In the genomic region with DNA sequence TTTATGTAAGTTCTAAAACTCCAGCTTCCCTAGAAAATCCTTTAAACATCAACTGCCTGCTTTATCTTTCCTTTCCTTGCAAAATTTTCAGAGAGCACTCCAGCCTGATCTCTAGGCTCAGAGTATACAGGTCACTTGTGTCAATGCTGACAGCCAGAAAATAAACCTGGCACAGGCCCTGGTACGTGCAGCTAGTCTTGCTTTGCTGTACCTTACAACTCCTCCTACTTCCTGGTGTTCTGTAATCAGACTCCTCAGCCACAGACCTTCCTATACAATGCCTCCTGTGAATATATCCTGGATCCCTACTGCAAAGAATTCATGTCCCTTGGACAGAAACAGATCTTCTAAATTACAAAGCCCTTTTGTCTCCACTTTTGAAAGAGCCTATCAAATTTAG, we compare ENCODE assay signal across 9 cellular contexts. TPM values are rescaled to one million over a fixed set of nuclear protein-coding genes. Genes with fewer than 3 reads are reported as not detected.
DNase-seq lines count a peak whose midpoint lies in the region; ATAC-seq, FAIRE-seq and TF ChIP-seq lines count a peak whose summit lies in the region.
"Had no signal": no experiment of that assay in that cellular context is flagged by ENCODE, and none has a peak within 500 bp of the region (broad histone marks: within the 10 kb centered on the region; RNA-seq: fewer than 3 reads in every experiment).

No MANE protein-coding gene starts in this region.

- H3K4me3 ChIP-seq in NB4 (ENCODE audit: low read depth, low read length): no peak overlapping the region
- H3K4me3 ChIP-seq in HepG2 (replicated peaks in 1 of 3; ENCODE audit: insufficient read depth in 1 of 3, low read depth in 2 of 3, low read length in 3 of 3): peak overlapping the region in 2 of 3 experiments; percentile 32 to 38; a peak in 1 of 6 replicates

- in situ Hi-C loops in HepG2 (cut with HindIII; ENCODE audit: extremely low pct_ligation_motif_present, low pct_unique_long_range_greater_than_20kb): no loop called here

- no TSS peak for BruUV-seq in HepG2 (replicated peaks; lab: Mats Ljungman, UMichigan)

- peak overlapping the region; percentile 71 for H3K4me2 ChIP-seq in HepG2 (ENCODE audit: low read depth, low read length)

- TF ChIP-seq CTCF in NB4 (IDR thresholded peaks at IDR 0.05; ENCODE audit: low read depth, low read length) (no peak), HepG2 (CRISPR knock-in tag; IDR thresholded peaks at IDR 0.05) (no peak)

- peak overlapping the region; percentile 3 for H3K4me3 Mint-ChIP-seq in activated CD4-positive, alpha-beta memory T cell treated with anti-CD3 and anti-CD28 coated beads for 36 hours

- peak; percentile 91 for FAIRE-seq in HepG2 (lab: Jason Lieb, UNC)

- H3K9ac ChIP-seq in HepG2 (ENCODE audit: insufficient read depth, low read depth, low read length): peak overlapping the region; percentile 58

- intact Hi-C loops in activated CD4-positive, alpha-beta memory T cell treated with anti-CD3 and anti-CD28 coated beads for 36 hours (cut with micrococcal nuclease): loop anchor here (1.0 to 2.0 kb wide), 2 partner anchors 11 to 24 kb away; a partner anchor contains a TSS
- intact Hi-C loops in HepG2 (cut with micrococcal nuclease; ENCODE audit: unreplicated experiment): loop anchor here (2.0 kb wide), 1 partner anchor 16 kb away; no protein-coding TSS in a partner anchor

- no peaks in the 10 kb centered on the region for H3K79me2 ChIP-seq in HepG2 (ENCODE audit: insufficient read depth, low read length)

- H2AFZ ChIP-seq in HepG2 (ENCODE audit: low read length): no peak overlapping the region

- peaks cover 65% of the 10 kb centered on the region for H3K4me1 ChIP-seq in HepG2 (ENCODE audit: insufficient read depth, low read length)

- H3K9me3 Mint-ChIP-seq in activated CD4-positive, alpha-beta memory T cell treated with anti-CD3 and anti-CD28 coated beads for 36 hours: no peaks in the 10 kb centered on the region

- peak overlapping the region; percentile 77 for H3K27ac Mint-ChIP-seq in activated CD4-positive, alpha-beta memory T cell treated with anti-CD3 and anti-CD28 coated beads for 36 hours

- CTCF ChIA-PET in activated CD4-positive, alpha-beta memory T cell treated with anti-CD3 and anti-CD28 coated beads for 36 hours (lab: Charles Lee): interaction anchor here (1.1 to 2.2 kb wide), 7 partner anchors 10 to 136 kb away, joined by 3 to 10 read pairs (median 4); no protein-coding TSS in a partner anchor
- CTCF ChIA-PET in HepG2 (lab: Yijun Ruan, JAX; ENCODE audit: low intra/inter-chr PET ratio, low total read pairs): no interaction called here

- H3K27ac ChIP-seq in HepG2 (ENCODE audit: extremely low read length, insufficient read depth, low read length): peak overlapping the region; percentile 79

- H3K4me1 Mint-ChIP-seq in activated CD4-positive, alpha-beta memory T cell treated with anti-CD3 and anti-CD28 coated beads for 36 hours (ENCODE audit: low read depth): peaks cover 52% of the 10 kb centered on the region

- peak; percentile 44 for DNase-seq in stimulated activated CD4-positive, alpha-beta T cell treated with anti-CD3 and anti-CD28 coated beads, Interleukin-15, amount 100 ng/mL, for 24 hours
- DNase-seq in stimulated activated CD4-positive, alpha-beta T cell treated with anti-CD3 and anti-CD28 coated beads, Interleukin-4, amount 100 ng/mL, for 1 hour: no peak
- peak; percentile 65 for DNase-seq in NB4 (ENCODE audit: low read depth)
- peak; percentile 58 for DNase-seq in activated CD4-positive, alpha-beta memory T cell treated with anti-CD3 and anti-CD28 coated beads for 36 hours
- DNase-seq in HepG2 (ENCODE audit: low spot score): peak; percentile 95
- DNase-seq in hypothalamus (lab: John Stamatoyannopoulos, UW): no peak
- DNase-seq in NCI-H1694 treated with DMSO at 0.1 percent for 48 hours (lab: John Stamatoyannopoulos, UW): no peak

- no peaks in the 10 kb centered on the region for H3K36me3 Mint-ChIP-seq in activated CD4-positive, alpha-beta memory T cell treated with anti-CD3 and anti-CD28 coated beads for 36 hours

- POLR2A ChIA-PET in activated CD4-positive, alpha-beta memory T cell treated with anti-CD3 and anti-CD28 coated beads for 36 hours (lab: Charles Lee): interaction anchor here (1.0 to 2.0 kb wide), 4 partner anchors 10 to 159 kb away, joined by 3 to 5 read pairs (median 4); a partner anchor contains a TSS
- POLR2A ChIA-PET in HepG2 (lab: Yijun Ruan, JAX): interaction anchor here (0.9 to 2.0 kb wide), 5 partner anchors 10 to 234 kb away, joined by 3 to 10 read pairs (median 3); no protein-coding TSS in a partner anchor

- no peaks in the 10 kb centered on the region for H3K27me3 ChIP-seq in HepG2 (ENCODE audit: control insufficient read depth in 1 of 2, insufficient read depth in 2 of 2, low read length in 2 of 2)

- peak; percentile 100 for ATAC-seq in HepG2
- no peak for ATAC-seq in GM19397 (IDR thresholded peaks at IDR 0.05; ENCODE audit: unreplicated experiment)

- WGBS in HepG2 (ENCODE audit: low lambda C conversion rate): 0% methylated on average over 1 of the region's 1 CpG

- TF ChIP-seq EP300 in HepG2 (IDR thresholded peaks at IDR 0.05; ENCODE audit: low read depth in 2 of 2, low read length in 2 of 2) (peak in 1 of 2 experiments; percentile 83; a peak in 2 of 4 replicates), HepG2 (CRISPR knock-in tag; IDR thresholded peaks at IDR 0.05; ENCODE audit: borderline replicate concordance) (peak; percentile 42; the same call in 1 of the 2 replicates)

- H3K36me3 ChIP-seq in HepG2 (replicated peaks in 1 of 2; ENCODE audit: control insufficient read depth in 1 of 2, insufficient read depth in 2 of 2, low read length in 2 of 2): no peaks in the 10 kb centered on the region

- TF ChIP-seq RAD21 in HepG2 (CRISPR knock-in tag; IDR thresholded peaks at IDR 0.05): no peak

- no peaks in the 10 kb centered on the region for H4K20me1 ChIP-seq in HepG2 (ENCODE audit: insufficient read depth, low read length)

- H3K27me3 Mint-ChIP-seq in activated CD4-positive, alpha-beta memory T cell treated with anti-CD3 and anti-CD28 coated beads for 36 hours: no peaks in the 10 kb centered on the region

- TF ChIP-seq POLR2A in NB4 (IDR thresholded peaks at IDR 0.05; ENCODE audit: extremely low read depth, insufficient read length): peak; percentile 37
- peak in 1 of 2 experiments; percentile 56; a peak in 2 of 4 replicates for TF ChIP-seq POLR2A in HepG2 (IDR thresholded peaks at IDR 0.05; ENCODE audit: insufficient read depth in 1 of 2, low read depth in 2 of 2, low read length in 2 of 2)

- no peaks in the 10 kb centered on the region for H3K9me3 ChIP-seq in HepG2 (ENCODE audit: low read length)

TF ChIP-seq in HepG2, 621 proteins besides CTCF, POLR2A, EP300 and RAD21 (continues in another document):
- peak; percentile 84; the same call in 1 of the 2 replicates for TF ChIP-seq DPF2 (CRISPR knock-in tag; IDR thresholded peaks at IDR 0.05; ENCODE audit: borderline replicate concordance, low read depth)

RNA-seq across cellular contexts. Expression of a gene that starts 24.2 kb away (rescaled TPM):
- total RNA-seq in activated CD4-positive, alpha-beta memory T cell treated with anti-CD3 and anti-CD28 coated beads for 36 hours: 100 to 1,000 TPM; 175 to 180 TPM
- 265 and 365 TPM in 2 replicates for total RNA-seq in HepG2 (2016; rRNA removed; fragmentation: Illumina TruSeq; extraction: Trizol)
- 106 and 111 TPM in 2 replicates for total RNA-seq in HepG2 (2016; cell fraction: cytosol; rRNA removed; fragmentation: Illumina TruSeq; extraction: Trizol; ENCODE audit: low read depth)
- 253 and 367 TPM in 2 replicates for total RNA-seq in HepG2 (2016; cell fraction: insoluble cytoplasmic fraction; rRNA removed; fragmentation: Illumina TruSeq; extraction: Trizol)
- 267 and 271 TPM in 2 replicates for total RNA-seq in HepG2 (2016; cell fraction: membrane; rRNA removed; fragmentation: Illumina TruSeq; extraction: Trizol)
- 271 and 302 TPM in 2 replicates for total RNA-seq in HepG2 (2016; cell fraction: nucleus; rRNA removed; fragmentation: Illumina TruSeq; extraction: Trizol)
- polyA plus RNA-seq in HepG2 (2011; rRNA removed): 2,108 and 2,761 TPM in 2 replicates
- polyA plus RNA-seq in HepG2 (2011; cell fraction: cytosol; rRNA removed): 1,026 and 1,553 TPM in 2 replicates
- polyA plus RNA-seq in HepG2 (2011; cell fraction: nucleus; rRNA removed): 209 and 224 TPM in 2 replicates
- polyA plus RNA-seq in HepG2 (2012): 787 and 938 TPM in 2 replicates
- polyA plus RNA-seq in HepG2 (2016; cell fraction: cytosol; fragmentation: Illumina TruSeq; extraction: Trizol; ENCODE audit: low read depth): 159 and 182 TPM in 2 replicates
- polyA plus RNA-seq in HepG2 (2016; cell fraction: insoluble cytoplasmic fraction; fragmentation: Illumina TruSeq; extraction: Trizol; ENCODE audit: low read depth): 316 and 330 TPM in 2 replicates
- 230 and 256 TPM in 2 replicates for polyA plus RNA-seq in HepG2 (2016; cell fraction: membrane; fragmentation: Illumina TruSeq; extraction: Trizol; ENCODE audit: low read depth)
- polyA plus RNA-seq in HepG2 (2016; cell fraction: nucleus; fragmentation: Illumina TruSeq; extraction: Trizol; ENCODE audit: insufficient read depth, low read depth): 368 and 391 TPM in 2 replicates
- 117 and 454 TPM in 2 replicates for polyA minus RNA-seq in HepG2 (2011; rRNA and poly(A)+ RNA removed; ENCODE audit: low replicate concordance)
- polyA minus RNA-seq in HepG2 (2011; cell fraction: cytosol; rRNA and poly(A)+ RNA removed): 1,086 and 1,277 TPM in 2 replicates
- polyA minus RNA-seq in HepG2 (2011; cell fraction: nucleus; rRNA and poly(A)+ RNA removed): 441 and 760 TPM in 2 replicates

RNA-seq across cellular contexts. Expression of a gene that starts 53.7 kb away (rescaled TPM):
- total RNA-seq in activated CD4-positive, alpha-beta memory T cell treated with anti-CD3 and anti-CD28 coated beads for 36 hours: not detected
- not detected in 2 replicates for total RNA-seq in HepG2 (2016; rRNA removed; fragmentation: Illumina TruSeq; extraction: Trizol)
- total RNA-seq in HepG2 (2016; cell fraction: cytosol; rRNA removed; fragmentation: Illumina TruSeq; extraction: Trizol; ENCODE audit: low read depth): not detected in 2 replicates
- not detected in 2 replicates for total RNA-seq in HepG2 (2016; cell fraction: insoluble cytoplasmic fraction; rRNA removed; fragmentation: Illumina TruSeq; extraction: Trizol)
- total RNA-seq in HepG2 (2016; cell fraction: membrane; rRNA removed; fragmentation: Illumina TruSeq; extraction: Trizol): not detected in 2 replicates
- not detected in 2 replicates for total RNA-seq in HepG2 (2016; cell fraction: nucleus; rRNA removed; fragmentation: Illumina TruSeq; extraction: Trizol)
- polyA plus RNA-seq in HepG2 (2011; rRNA removed): 0.17 and 0.29 TPM in 2 replicates
- polyA plus RNA-seq in HepG2 (2011; cell fraction: cytosol; rRNA removed): 0.12 and 0.28 TPM in 2 replicates
- polyA plus RNA-seq in HepG2 (2011; cell fraction: nucleus; rRNA removed): 0.12 TPM in 1 of 2 replicates, not detected in the other
- 0.24 TPM in 1 of 2 replicates, not detected in the other for polyA plus RNA-seq in HepG2 (2012)
- polyA plus RNA-seq in HepG2 (2016; cell fraction: cytosol; fragmentation: Illumina TruSeq; extraction: Trizol; ENCODE audit: low read depth): not detected in 2 replicates
- not detected in 2 replicates for polyA plus RNA-seq in HepG2 (2016; cell fraction: insoluble cytoplasmic fraction; fragmentation: Illumina TruSeq; extraction: Trizol; ENCODE audit: low read depth)
- polyA plus RNA-seq in HepG2 (2016; cell fraction: membrane; fragmentation: Illumina TruSeq; extraction: Trizol; ENCODE audit: low read depth): not detected in 2 replicates
- not detected in 2 replicates for polyA plus RNA-seq in HepG2 (2016; cell fraction: nucleus; fragmentation: Illumina TruSeq; extraction: Trizol; ENCODE audit: insufficient read depth, low read depth)
- not detected in 2 replicates for polyA minus RNA-seq in HepG2 (2011; rRNA and poly(A)+ RNA removed; ENCODE audit: low replicate concordance)
- polyA minus RNA-seq in HepG2 (2011; cell fraction: cytosol; rRNA and poly(A)+ RNA removed): not detected in 2 replicates
- not detected in 2 replicates for polyA minus RNA-seq in HepG2 (2011; cell fraction: nucleus; rRNA and poly(A)+ RNA removed)
- total RNA-seq: skeletal muscle tissue had no signal

Comparison
In these comparisons a context has a peak if more than half of its experiments do, and no peak if none do; other contexts are left out.
1. DNase-seq: peak in stimulated activated CD4-positive, alpha-beta T cell treated with anti-CD3 and anti-CD28 coated beads, Interleukin-15, amount 100 ng/mL, for 24 hours (single experiment), NB4 (single experiment), activated CD4-positive, alpha-beta memory T cell treated with anti-CD3 and anti-CD28 coated beads for 36 hours (single experiment) and HepG2 (single experiment); none in stimulated activated CD4-positive, alpha-beta T cell treated with anti-CD3 and anti-CD28 coated beads, Interleukin-4, amount 100 ng/mL, for 1 hour (single experiment), hypothalamus (0 of 51) and NCI-H1694 treated with DMSO at 0.1 percent for 48 hours (single experiment).